ENCODE assay signal across 22 cellular contexts in the genomic region with DNA sequence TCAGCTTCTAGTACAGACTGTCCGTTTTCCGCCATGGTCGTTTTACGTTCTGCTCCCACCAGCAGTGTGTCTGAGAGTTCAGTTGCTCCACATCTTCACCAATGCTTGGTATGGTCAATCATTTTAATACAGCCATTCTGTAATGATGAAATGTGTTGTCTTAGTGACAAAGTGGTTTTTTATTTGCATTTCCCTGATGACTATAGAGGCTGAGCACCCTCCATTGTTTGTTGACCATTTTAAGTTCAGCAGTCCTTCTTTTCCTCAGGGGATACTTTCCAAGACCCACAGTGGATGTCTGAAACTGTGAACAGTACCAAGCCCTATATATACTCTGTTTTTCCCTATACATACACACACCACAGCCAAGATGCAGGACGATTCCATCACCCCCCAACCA. TPM values are rescaled to one million over a fixed set of nuclear protein-coding genes. Genes with fewer than 3 reads are reported as not detected.
DNase-seq lines count a peak whose midpoint lies in the region; ATAC-seq and TF ChIP-seq lines count a peak whose summit lies in the region.
"Had no signal": no experiment of that assay in that cellular context is flagged by ENCODE, and none has a peak within 500 bp of the region (broad histone marks: within the 10 kb centered on the region; RNA-seq: fewer than 3 reads in every experiment).

No MANE protein-coding gene starts in this region.

- H3K79me2 ChIP-seq in smooth muscle cell (ENCODE audit: low read depth) = no peaks in the 10 kb centered on the region
- H3K79me2 ChIP-seq in trophoblast cell (ENCODE audit: control insufficient read depth, insufficient read depth, low read length, poor library complexity) = no peaks in the 10 kb centered on the region

- H2BK5ac ChIP-seq in trophoblast cell (ENCODE audit: low read depth, low read length, poor library complexity) = no peak overlapping the region

- H3K4me1 ChIP-seq in Panc1 (ENCODE audit: control insufficient read depth, insufficient read depth, low read length) (no peaks in the 10 kb centered on the region), smooth muscle cell (ENCODE audit: low read depth) (peaks cover 2% of the 10 kb centered on the region), trophoblast cell (ENCODE audit: control insufficient read depth in 1 of 2, insufficient read depth in 2 of 2, low read length in 2 of 2) (no peaks in the 10 kb centered on the region)

- WGBS in smooth muscle cell (ENCODE audit: low lambda C conversion rate) = 93% methylated on average over 5 of the region's 5 CpGs
- WGBS in trophoblast cell (ENCODE audit: extremely low coverage, insufficient coverage, insufficient read length) = no CpG with 5 or more reads among the region's 5 CpGs

- H3K27ac ChIP-seq in Panc1 (ENCODE audit: low read length) (no peak overlapping the region), smooth muscle cell (ENCODE audit: low read depth) (no peak overlapping the region), trophoblast cell (ENCODE audit: low read depth, low read length) (no peak overlapping the region)
- H3K27ac ChIP-seq: 22Rv1 had no signal

- CTCF ChIA-PET in Panc1 (lab: Charles Lee) = no interaction called here

- H3K18ac ChIP-seq in trophoblast cell (ENCODE audit: low read length) = no peak overlapping the region

- ATAC-seq in Panc1 = peak; percentile 38; the same call in 1 of the 2 replicates
- no peak for ATAC-seq in HG03139 (IDR thresholded peaks at IDR 0.05; ENCODE audit: unreplicated experiment)
- ATAC-seq: GM12878, GM23338, HCT116 had no signal

- H2AFZ ChIP-seq in smooth muscle cell (ENCODE audit: low read depth) = no peak overlapping the region
- no peak overlapping the region for H2AFZ ChIP-seq in trophoblast cell (ENCODE audit: insufficient read depth, low read length, poor library complexity)
- H2AFZ ChIP-seq: GM23338 had no signal

- H3K4me3 ChIP-seq in Panc1 (ENCODE audit: low read depth in 2 of 2, low read length in 2 of 2) (no peak overlapping the region), smooth muscle cell (no peak overlapping the region), trophoblast cell (ENCODE audit: low read depth, low read length) (no peak overlapping the region)
- H3K4me3 ChIP-seq: GM12878, GM23338 had no signal

- in situ Hi-C loops in Panc1 (cut with HindIII; ENCODE audit: low pct_unique_long_range_greater_than_20kb, low sequenced_read_pairs) = no loop called here

- H3K27me3 ChIP-seq in Panc1 (ENCODE audit: control insufficient read depth, insufficient read depth, low read length) = no peaks in the 10 kb centered on the region
- H3K27me3 ChIP-seq in smooth muscle cell (ENCODE audit: low read depth) = peaks cover 10% of the 10 kb centered on the region
- H3K27me3 ChIP-seq in trophoblast cell (ENCODE audit: insufficient read depth, low read length) = no peaks in the 10 kb centered on the region

- no peak overlapping the region for H2BK120ac ChIP-seq in trophoblast cell (ENCODE audit: insufficient read depth, low read length, poor library complexity)

- H3K14ac ChIP-seq in trophoblast cell (ENCODE audit: low read length) = no peak overlapping the region

- H3K9ac ChIP-seq in smooth muscle cell (ENCODE audit: low read depth) = no peak overlapping the region
- H3K9ac ChIP-seq in trophoblast cell (ENCODE audit: low read length) = no peak overlapping the region

- no peak overlapping the region for H2AK5ac ChIP-seq in trophoblast cell (ENCODE audit: low read length)

- H3F3A ChIP-seq in smooth muscle cell (ENCODE audit: low read depth) = no peaks in the 10 kb centered on the region

- H3K4me2 ChIP-seq in smooth muscle cell (no peak overlapping the region), trophoblast cell (ENCODE audit: low read length) (no peak overlapping the region)
- H3K4me2 ChIP-seq: GM23338 had no signal

- no peak overlapping the region for H3K4ac ChIP-seq in trophoblast cell (ENCODE audit: low read depth, low read length)

- H3K9me3 ChIP-seq in Panc1 (ENCODE audit: control insufficient read depth, insufficient read depth, low read depth, low read length) (no peaks in the 10 kb centered on the region), smooth muscle cell (replicated peaks; ENCODE audit: low read depth) (no peaks in the 10 kb centered on the region), trophoblast cell (ENCODE audit: insufficient read depth, low read depth, low read length) (no peaks in the 10 kb centered on the region)

- intact Hi-C loops in Panc1 (cut with micrococcal nuclease; ENCODE audit: unreplicated experiment) = no loop called here

- no peaks in the 10 kb centered on the region for H3K79me1 ChIP-seq in trophoblast cell (ENCODE audit: low read length)

- no peak overlapping the region for H3K23ac ChIP-seq in trophoblast cell (ENCODE audit: low read length)

- no TSS peak for BruUV-seq in Panc1 (replicated peaks; lab: Mats Ljungman, UMichigan)

- no peaks in the 10 kb centered on the region for H4K20me1 ChIP-seq in smooth muscle cell (ENCODE audit: low read depth)

- H4K91ac ChIP-seq in trophoblast cell (ENCODE audit: low read depth, low read length) = no peak overlapping the region

- H4K12ac ChIP-seq in trophoblast cell (ENCODE audit: low read depth, low read length) = no peak overlapping the region

- TF ChIP-seq CTCF in Panc1 (IDR thresholded peaks at IDR 0.05) (no peak), smooth muscle cell (IDR thresholded peaks at IDR 0.05; ENCODE audit: borderline replicate concordance, insufficient read depth, poor library complexity, severe bottlenecking) (no peak)

- H3K36me3 ChIP-seq in Panc1 (ENCODE audit: control insufficient read depth, insufficient read depth, low read length) (no peaks in the 10 kb centered on the region), smooth muscle cell (ENCODE audit: low read depth) (no peaks in the 10 kb centered on the region), trophoblast cell (ENCODE audit: control insufficient read depth in 1 of 2, insufficient read depth in 2 of 2, low read length in 2 of 2) (no peaks in the 10 kb centered on the region)

- H4K8ac ChIP-seq in trophoblast cell (ENCODE audit: low read depth, low read length) = no peak overlapping the region

- DNase-seq in DMS53 (lab: John Stamatoyannopoulos, UW) (peak; percentile 30), DMS53 treated with DMSO at 0.1 percent for 48 hours (lab: John Stamatoyannopoulos, UW; ENCODE audit: unreplicated experiment) (no peak), NCI-H526 treated with DMSO at 0.1 percent for 48 hours (lab: John Stamatoyannopoulos, UW) (peak; percentile 65), Panc1 (ENCODE audit: low read depth, low spot score) (no peak), smooth muscle cell (lab: John Stamatoyannopoulos, UW; ENCODE audit: unreplicated experiment) (no peak), trophoblast cell (no peak)
- DNase-seq: ACHN; C1 segment of cervical spinal cord; Calu3; CD4-positive, alpha-beta memory T cell; COR-L47; DMS79; EL; GDM1; H9 had no signal

- POLR2A ChIA-PET in Panc1 (lab: Charles Lee) = no interaction called here

- H2BK12ac ChIP-seq in trophoblast cell (ENCODE audit: low read length) = no peak overlapping the region

RNA-seq across cellular contexts. Expression of gene C3orf20, which starts 55.8 kb away (rescaled TPM):
- total RNA-seq in Panc1 (2021; ENCODE audit: unreplicated experiment) (not detected), smooth muscle cell (not detected in 2 replicates)
- 0.08 TPM for polyA plus RNA-seq in Panc1 (2012; ENCODE audit: insufficient read length)
- 0.07 TPM in 1 of 2 replicates, not detected in the other for polyA plus RNA-seq in smooth muscle cell
- polyA plus RNA-seq in trophoblast cell (2013) = 0.03 and 0.15 TPM in 2 replicates
- total RNA-seq: GM23338, H4, H9 had no signal
- polyA plus RNA-seq: BJ; CD4-positive, alpha-beta memory T cell; GM23338 had no signal

Comparison
In these comparisons a context has a peak if more than half of its experiments do, and no peak if none do; other contexts are left out.
1. DNase-seq: peak in DMS53 (single experiment) and NCI-H526 treated with DMSO at 0.1 percent for 48 hours (single experiment); none in DMS53 treated with DMSO at 0.1 percent for 48 hours (single experiment), Panc1 (single experiment), smooth muscle cell (single experiment) and trophoblast cell (0 of 2).